15 cellular contexts compared by ENCODE assay signal in genomic region chr1:154784416-154784815, GRCh38.
A peak's percentile ranks its signal among the peaks of the same experiment; 100 is the strongest.
DNase-seq lines count a peak whose midpoint lies in the region; ATAC-seq, FAIRE-seq and TF ChIP-seq lines count a peak whose summit lies in the region.
"Had no signal": no experiment of that assay in that cellular context is flagged by ENCODE, and none has a peak within 500 bp of the region (broad histone marks: within the 10 kb centered on the region; RNA-seq: fewer than 3 reads in every experiment).

No MANE protein-coding gene starts in this region.

- H3K4me1 Mint-ChIP-seq in activated naive CD4-positive, alpha-beta T cell treated with anti-CD3 and anti-CD28 coated beads for 36 hours (ENCODE audit: low read depth), result peaks cover 38% of the 10 kb centered on the region
- H3K4me1 Mint-ChIP-seq in T-cell (peaks cover 33 to 47% (median 44%) of the 10 kb centered on the region in 3 donors), endodermal cell (peaks cover 17% of the 10 kb centered on the region)

- DNase-seq in activated naive CD4-positive, alpha-beta T cell treated with anti-CD3 and anti-CD28 coated beads for 36 hours, result no peak
- DNase-seq in activated naive CD4-positive, alpha-beta T cell treated with Interleukin-2 at 50 U/mL for 16 hours, result no peak
- DNase-seq in T-cell (no peak), endodermal cell (no peak), HUDEP-2 (lab: John Stamatoyannopoulos, UW; ENCODE audit: unreplicated experiment in 76 of 76) (no peak), GM19239 (ENCODE audit: insufficient read length, low spot score) (no peak), amniotic stem cell (lab: John Stamatoyannopoulos, UW) (no peak)
- DNase-seq: DMS 273 treated with DMSO at 0.1 percent for 48 hours, left ventricle myocardium inferior, NCI-H2029, NCI-H524, trophoblast cell had no signal

- peak overlapping the region; percentile 98 for H3K27ac Mint-ChIP-seq in activated naive CD4-positive, alpha-beta T cell treated with anti-CD3 and anti-CD28 coated beads for 36 hours
- H3K27ac Mint-ChIP-seq in T-cell (peak overlapping the region; percentile 90 to 99), endodermal cell (peak overlapping the region; percentile 37)

- H3K36me3 ChIP-seq in endodermal cell (ENCODE audit: control insufficient read depth, insufficient read depth, low read length), result no peaks in the 10 kb centered on the region
- no peaks in the 10 kb centered on the region for H3K36me3 ChIP-seq in thymus (ENCODE audit: control insufficient read depth, insufficient read depth)

- H3K27me3 Mint-ChIP-seq in activated naive CD4-positive, alpha-beta T cell treated with anti-CD3 and anti-CD28 coated beads for 36 hours (ENCODE audit: low read depth), result no peaks in the 10 kb centered on the region
- no peaks in the 10 kb centered on the region for H3K27me3 Mint-ChIP-seq in T-cell
- H3K27me3 Mint-ChIP-seq in endodermal cell (ENCODE audit: insufficient read depth), result no peaks in the 10 kb centered on the region

- no peak for FAIRE-seq in GM19239 (lab: Jason Lieb, UNC)
- FAIRE-seq: bronchial epithelial cell, RCC 7860 had no signal

- POLR2A ChIA-PET in T-cell (lab: Charles Lee), result no interaction called here

- ATAC-seq in T-cell (replicated peaks in 1 of 4), result peak; percentile 3 to 15 (median 6)

- CTCF ChIA-PET in activated naive CD4-positive, alpha-beta T cell treated with anti-CD3 and anti-CD28 coated beads for 36 hours (lab: Charles Lee), result interaction anchor here (0.8 to 2.2 kb wide), 4 partner anchors 11 to 115 kb away, joined by 3 to 7 read pairs (median 5); no protein-coding TSS in a partner anchor
- CTCF ChIA-PET in T-cell (lab: Charles Lee), result no interaction called here

- no peak overlapping the region for H3K4me3 Mint-ChIP-seq in activated naive CD4-positive, alpha-beta T cell treated with anti-CD3 and anti-CD28 coated beads for 36 hours
- H3K4me3 Mint-ChIP-seq in T-cell (peak overlapping the region in 1 of 3 donors; percentile 72), endodermal cell (no peak overlapping the region)

- H3K4me3 ChIP-seq in endodermal cell (ENCODE audit: low read length) (no peak overlapping the region), thymus (ENCODE audit: low read length) (no peak overlapping the region)
- H3K4me3 ChIP-seq: left ventricle myocardium inferior had no signal

- H3K9ac ChIP-seq in endodermal cell (ENCODE audit: extremely low read depth, low read length, poor library complexity, severe bottlenecking), result no peak overlapping the region

- H3K4me1 ChIP-seq in endodermal cell (ENCODE audit: control insufficient read depth, insufficient read depth, low read length) (peaks cover 4% of the 10 kb centered on the region), thymus (ENCODE audit: control insufficient read depth, insufficient read depth, low read length) (peaks cover 39% of the 10 kb centered on the region)

- H3K36me3 Mint-ChIP-seq in activated naive CD4-positive, alpha-beta T cell treated with anti-CD3 and anti-CD28 coated beads for 36 hours (ENCODE audit: low read depth), result no peaks in the 10 kb centered on the region
- no peaks in the 10 kb centered on the region for H3K36me3 Mint-ChIP-seq in T-cell
- no peaks in the 10 kb centered on the region for H3K36me3 Mint-ChIP-seq in endodermal cell (ENCODE audit: low read depth)

- H3K9me3 Mint-ChIP-seq in activated naive CD4-positive, alpha-beta T cell treated with anti-CD3 and anti-CD28 coated beads for 36 hours, result peaks cover 1% of the 10 kb centered on the region
- H3K9me3 Mint-ChIP-seq in T-cell (no peaks in the 10 kb centered on the region), endodermal cell (no peaks in the 10 kb centered on the region)

- 92 to 96% methylated on average over 6 of the region's 6 CpGs for WGBS in endodermal cell (ENCODE audit: insufficient coverage in 1 of 2, insufficient read length in 1 of 2), 2 experiments
- 95% methylated on average over 6 of the region's 6 CpGs for WGBS in thymus

- H3K27ac ChIP-seq in endodermal cell (ENCODE audit: low read depth, low read length) (no peak overlapping the region), thymus (ENCODE audit: low read depth) (peak overlapping the region; percentile 96)
- H3K27ac ChIP-seq: left ventricle myocardium inferior had no signal

- intact Hi-C loops in activated naive CD4-positive, alpha-beta T cell treated with anti-CD3 and anti-CD28 coated beads for 36 hours (cut with micrococcal nuclease), result loop anchor here (2.0 kb wide), 1 partner anchor 216 kb away; no protein-coding TSS in a partner anchor

- H3K9me3 ChIP-seq in endodermal cell (ENCODE audit: control insufficient read depth, low read length) (no peaks in the 10 kb centered on the region), thymus (ENCODE audit: control insufficient read depth) (no peaks in the 10 kb centered on the region)

- TF ChIP-seq CTCF in endodermal cell (conservative IDR thresholded peaks at IDR 0.05), result no peak

- no peaks in the 10 kb centered on the region for H3K27me3 ChIP-seq in endodermal cell (ENCODE audit: control insufficient read depth, insufficient read depth, low read length, poor library complexity, severe bottlenecking)
- H3K27me3 ChIP-seq in thymus (ENCODE audit: control insufficient read depth, insufficient read depth), result no peaks in the 10 kb centered on the region

Comparison
In these comparisons a context has a peak if more than half of its experiments do, and no peak if none do; other contexts are left out.
1. H3K27ac Mint-ChIP-seq: peak in every context shown above with its lines; median percentile 98 in activated naive CD4-positive, alpha-beta T cell treated with anti-CD3 and anti-CD28 coated beads for 36 hours; 94 in T-cell; 37 in endodermal cell.